ENCODE assay signal across 1 cellular context in the genomic region with DNA sequence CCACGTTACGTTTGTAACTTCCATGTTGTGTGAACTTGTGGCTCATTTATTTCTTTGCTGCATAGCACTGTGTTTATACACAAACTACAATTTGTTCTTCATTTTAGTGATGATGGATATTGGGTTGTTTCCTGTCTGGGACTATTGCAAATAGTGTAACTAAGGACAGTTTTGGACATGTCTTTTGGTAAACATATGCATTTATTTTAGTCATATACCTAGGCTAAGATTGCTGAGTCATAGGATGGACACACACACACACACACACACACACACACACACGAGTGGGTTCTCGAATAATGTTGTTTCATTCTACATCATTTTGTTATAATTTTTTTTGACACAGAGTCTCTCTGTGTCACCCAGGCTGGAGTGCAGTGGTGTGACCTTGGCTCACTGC.
TF ChIP-seq lines count a peak whose summit lies in the region.

No MANE protein-coding gene starts in this region.

TF ChIP-seq in GM23338, 12 proteins besides CTCF, POLR2A, EP300 and RAD21 (continued from another document):
- no peak for TF ChIP-seq ZNF331 (CRISPR knock-in tag; IDR thresholded peaks at IDR 0.05; ENCODE audit: low read depth)
- no peak for TF ChIP-seq ZNF114 (CRISPR knock-in tag; IDR thresholded peaks at IDR 0.05)
TF ChIP-seq in GM23338: peak in this region for 0.
